ENCODE assay signal across 27 cellular contexts in the genomic region with DNA sequence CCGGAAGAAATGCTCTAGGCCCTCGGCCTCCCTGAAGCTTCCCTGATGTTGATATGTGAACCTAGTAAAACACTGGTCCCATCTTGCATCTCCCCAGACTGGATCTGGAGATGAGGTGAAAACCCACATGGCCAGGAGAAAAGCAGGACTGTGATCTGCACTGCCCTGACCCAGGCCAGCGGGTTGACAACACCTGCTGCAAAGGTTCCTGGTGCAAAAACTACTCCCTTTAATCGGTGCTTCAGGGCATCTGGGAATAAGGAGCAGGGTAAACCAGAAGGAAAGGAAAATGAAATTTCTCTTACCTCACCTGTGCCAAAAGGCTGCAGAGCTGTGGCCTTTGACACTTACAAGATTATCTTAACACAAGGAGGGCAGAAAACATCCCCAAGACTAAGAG. TPM values are rescaled to one million over a fixed set of nuclear protein-coding genes. Genes with fewer than 3 reads are reported as not detected.
DNase-seq lines count a peak whose midpoint lies in the region; ATAC-seq, FAIRE-seq and TF ChIP-seq lines count a peak whose summit lies in the region.
"Had no signal": no experiment of that assay in that cellular context is flagged by ENCODE, and none has a peak within 500 bp of the region (broad histone marks: within the 10 kb centered on the region; RNA-seq: fewer than 3 reads in every experiment).

No MANE protein-coding gene starts in this region.

- no peak for ATAC-seq in activated naive CD8-positive, alpha-beta T cell treated with anti-CD3 and anti-CD28 coated beads, Interleukin-2, amount 50 U/mL, for 24 hours
- no peak for ATAC-seq in PC-3
- ATAC-seq in HG03095 (IDR thresholded peaks at IDR 0.05; ENCODE audit: unreplicated experiment) = no peak
- no peak for ATAC-seq in T-cell (replicated peaks in 1 of 4)
- ATAC-seq: activated naive CD4-positive, alpha-beta T cell treated with anti-CD3 and anti-CD28 coated beads, Interleukin-2, amount 50 U/mL, for 72 hours; left cardiac atrium had no signal

- H3K4me2 ChIP-seq in PC-3 (ENCODE audit: low read length) = no peak overlapping the region

- no peaks in the 10 kb centered on the region for H3K9me3 ChIP-seq in PC-3 (ENCODE audit: low read length)
- H3K9me3 ChIP-seq: Peyer's patch, prostate gland, upper lobe of left lung had no signal

- no peaks in the 10 kb centered on the region for H4K20me1 ChIP-seq in PC-3 (ENCODE audit: low read length)

- H3K79me2 ChIP-seq in PC-3 (ENCODE audit: low read length) = peaks cover 54% of the 10 kb centered on the region

- intact Hi-C loops in PC-3 (cut with micrococcal nuclease) = no loop called here

- H3K36me3 ChIP-seq in bronchial epithelial cell (ENCODE audit: control insufficient read depth, insufficient read depth, low read length) = peaks cover 2% of the 10 kb centered on the region
- H3K36me3 ChIP-seq in PC-3 (ENCODE audit: low read depth, low read length) = no peaks in the 10 kb centered on the region
- H3K36me3 ChIP-seq: Peyer's patch, prostate gland, upper lobe of left lung had no signal

- no peaks in the 10 kb centered on the region for H3K27me3 Mint-ChIP-seq in activated naive CD8-positive, alpha-beta T cell treated with anti-CD3 and anti-CD28 coated beads for 36 hours
- no peaks in the 10 kb centered on the region for H3K27me3 Mint-ChIP-seq in activated naive CD8-positive, alpha-beta T cell treated with anti-CD3 and anti-CD28 coated beads, Interleukin-2, amount 50 U/mL, for 24 hours
- H3K27me3 Mint-ChIP-seq in neural crest cell (ENCODE audit: low read depth) = no peaks in the 10 kb centered on the region
- H3K27me3 Mint-ChIP-seq in T-cell = no peaks in the 10 kb centered on the region

- H3K27ac ChIP-seq in PC-3 (ENCODE audit: low read length) = no peak overlapping the region
- H3K27ac ChIP-seq: C4-2B, prostate gland, upper lobe of left lung had no signal

- no peak overlapping the region for H3K4me3 Mint-ChIP-seq in activated naive CD8-positive, alpha-beta T cell treated with anti-CD3 and anti-CD28 coated beads for 36 hours
- no peak overlapping the region for H3K4me3 Mint-ChIP-seq in activated naive CD8-positive, alpha-beta T cell treated with anti-CD3 and anti-CD28 coated beads, Interleukin-2, amount 50 U/mL, for 24 hours
- H3K4me3 Mint-ChIP-seq in neural crest cell = peak overlapping the region; percentile 6
- no peak overlapping the region for H3K4me3 Mint-ChIP-seq in T-cell
- H3K4me3 Mint-ChIP-seq: immature natural killer cell had no signal

- H3F3A ChIP-seq in PC-3 (ENCODE audit: low read length, unreplicated experiment) = no peaks in the 10 kb centered on the region

- H3K9ac ChIP-seq in PC-3 (ENCODE audit: low read length) = no peak overlapping the region

- H3K27ac Mint-ChIP-seq in activated naive CD8-positive, alpha-beta T cell treated with anti-CD3 and anti-CD28 coated beads for 36 hours = peak overlapping the region; percentile 45
- H3K27ac Mint-ChIP-seq in activated naive CD8-positive, alpha-beta T cell treated with anti-CD3 and anti-CD28 coated beads, Interleukin-2, amount 50 U/mL, for 24 hours = no peak overlapping the region
- H3K27ac Mint-ChIP-seq in neural crest cell (ENCODE audit: unreplicated experiment) (no peak overlapping the region), T-cell (no peak overlapping the region)
- H3K27ac Mint-ChIP-seq: activated naive CD4-positive, alpha-beta T cell treated with anti-CD3 and anti-CD28 coated beads, Interleukin-2, amount 50 U/mL, for 72 hours had no signal

- POLR2A ChIA-PET in PC-3 (lab: Charles Lee; ENCODE audit: unreplicated experiment) = no interaction called here
- POLR2A ChIA-PET in T-cell (lab: Charles Lee) = interaction anchor here in 1 of 2 donors (0.6 kb wide), 1 partner anchor 221 kb away, joined by 3 read pairs; no protein-coding TSS in a partner anchor

- H2AFZ ChIP-seq in PC-3 (ENCODE audit: low read length) = no peak overlapping the region

- H3K9me3 Mint-ChIP-seq in activated naive CD8-positive, alpha-beta T cell treated with anti-CD3 and anti-CD28 coated beads for 36 hours = no peaks in the 10 kb centered on the region
- no peaks in the 10 kb centered on the region for H3K9me3 Mint-ChIP-seq in activated naive CD8-positive, alpha-beta T cell treated with anti-CD3 and anti-CD28 coated beads, Interleukin-2, amount 50 U/mL, for 24 hours
- H3K9me3 Mint-ChIP-seq in neural crest cell = no peaks in the 10 kb centered on the region
- H3K9me3 Mint-ChIP-seq in T-cell = no peaks in the 10 kb centered on the region
- H3K9me3 Mint-ChIP-seq: activated naive CD4-positive, alpha-beta T cell treated with anti-CD3 and anti-CD28 coated beads, Interleukin-2, amount 50 U/mL, for 72 hours; immature natural killer cell had no signal

- no peak for DNase-seq in activated naive CD8-positive, alpha-beta T cell treated with anti-CD3 and anti-CD28 coated beads for 36 hours
- no peak for DNase-seq in activated naive CD8-positive, alpha-beta T cell treated with anti-CD3 and anti-CD28 coated beads, Interleukin-2, amount 50 U/mL, for 24 hours
- no peak for DNase-seq in bronchial epithelial cell (ENCODE audit: low read depth)
- DNase-seq in neural crest cell (ENCODE audit: low read depth, low spot score) = no peak
- DNase-seq in PC-3 = no peak
- DNase-seq in NCI-H1105 treated with DMSO at 0.1 percent for 48 hours (lab: John Stamatoyannopoulos, UW) = no peak
- no peak for DNase-seq in T-cell
- DNase-seq: activated CD4-positive, alpha-beta T cell treated with anti-CD3 and anti-CD28 coated beads for 4 hours; activated CD8-positive, alpha-beta memory T cell treated with anti-CD3 and anti-CD28 coated beads for 24 hours; activated T-cell treated with anti-CD3 and anti-CD28 coated beads for 4 hours; anterior cingulate cortex; immature natural killer cell; KBM-7; left cardiac atrium; NCI-H2029; NCI-H526 treated with DMSO at 0.1 percent for 48 hours; SIG-M5; stimulated activated CD4-positive, alpha-beta T cell treated with anti-CD3 and anti-CD28 coated beads, Interleukin-4, amount 100 ng/mL, for 1 hour; T-helper 9 cell had no signal

- no peaks in the 10 kb centered on the region for H3K9me2 ChIP-seq in PC-3 (replicated peaks; ENCODE audit: low read length)

- no peaks in the 10 kb centered on the region for H3K36me3 Mint-ChIP-seq in activated naive CD8-positive, alpha-beta T cell treated with anti-CD3 and anti-CD28 coated beads for 36 hours
- no peaks in the 10 kb centered on the region for H3K36me3 Mint-ChIP-seq in activated naive CD8-positive, alpha-beta T cell treated with anti-CD3 and anti-CD28 coated beads, Interleukin-2, amount 50 U/mL, for 24 hours (ENCODE audit: low read depth)
- H3K36me3 Mint-ChIP-seq in neural crest cell (ENCODE audit: low read depth) (peaks cover 4% of the 10 kb centered on the region), T-cell (no peaks in the 10 kb centered on the region)
- H3K36me3 Mint-ChIP-seq: activated naive CD4-positive, alpha-beta T cell treated with anti-CD3 and anti-CD28 coated beads, Interleukin-2, amount 50 U/mL, for 72 hours had no signal

- no peaks in the 10 kb centered on the region for H3K27me3 ChIP-seq in bronchial epithelial cell (ENCODE audit: control insufficient read depth, insufficient read depth, low read length)
- H3K27me3 ChIP-seq in PC-3 (ENCODE audit: low read length) = no peaks in the 10 kb centered on the region
- H3K27me3 ChIP-seq: Peyer's patch, upper lobe of left lung had no signal

- TF ChIP-seq CTCF in bronchial epithelial cell (IDR thresholded peaks at IDR 0.05; ENCODE audit: insufficient read depth, low read length, severe bottlenecking) = no peak
- TF ChIP-seq CTCF in neural crest cell (conservative IDR thresholded peaks at IDR 0.05) = no peak
- TF ChIP-seq CTCF in PC-3 (conservative IDR thresholded peaks at IDR 0.05; ENCODE audit: low read depth, low read length) = no peak

- no TSS peak for BruUV-seq in PC-3 (replicated peaks; lab: Mats Ljungman, UMichigan)

- H3K4me1 ChIP-seq in PC-3 (ENCODE audit: insufficient read depth, low read length) = 0 out of 2 replicates have a peak, but pooled peaks cover 3% of the 10 kb centered on the region
- H3K4me1 ChIP-seq: prostate gland had no signal

- no peak overlapping the region for H3K4me3 ChIP-seq in bronchial epithelial cell (ENCODE audit: low read depth, low read length)
- H3K4me3 ChIP-seq in PC-3 (ENCODE audit: low read length) = no peak overlapping the region
- H3K4me3 ChIP-seq: Peyer's patch, prostate gland, upper lobe of left lung had no signal

- CTCF ChIA-PET in PC-3 (lab: Charles Lee) = no interaction called here
- CTCF ChIA-PET in T-cell (lab: Charles Lee) = no interaction called here

- peak; percentile 72 for FAIRE-seq in bronchial epithelial cell (lab: Jason Lieb, UNC)
- FAIRE-seq: GM19239, H54 had no signal

- peaks cover 7% of the 10 kb centered on the region for H3K4me1 Mint-ChIP-seq in activated naive CD8-positive, alpha-beta T cell treated with anti-CD3 and anti-CD28 coated beads for 36 hours
- peaks cover 6% of the 10 kb centered on the region for H3K4me1 Mint-ChIP-seq in activated naive CD8-positive, alpha-beta T cell treated with anti-CD3 and anti-CD28 coated beads, Interleukin-2, amount 50 U/mL, for 24 hours
- peaks cover 35% of the 10 kb centered on the region for H3K4me1 Mint-ChIP-seq in neural crest cell
- peaks cover 26 to 36% (median 30%) of the 10 kb centered on the region in 3 donors for H3K4me1 Mint-ChIP-seq in T-cell

RNA-seq across cellular contexts. Expression of gene PACSIN2, which starts 30.6 kb away (rescaled TPM):
- total RNA-seq in activated naive CD8-positive, alpha-beta T cell treated with anti-CD3 and anti-CD28 coated beads for 36 hours = 10 to 100 TPM; 30.2 to 34.6 TPM
- total RNA-seq in bronchial epithelial cell = 49.8 and 68.9 TPM in 2 replicates
- total RNA-seq in neural crest cell = 76.1 and 79.4 TPM in 2 replicates
- 25.7 and 46.1 TPM in 2 replicates for total RNA-seq in PC-3 (2014; rRNA removed)
- total RNA-seq in T-cell = 10 to 100 TPM; 25.9 to 49.0 (median 40.4) TPM
